33 cellular contexts compared by ENCODE assay signal in the genomic region with DNA sequence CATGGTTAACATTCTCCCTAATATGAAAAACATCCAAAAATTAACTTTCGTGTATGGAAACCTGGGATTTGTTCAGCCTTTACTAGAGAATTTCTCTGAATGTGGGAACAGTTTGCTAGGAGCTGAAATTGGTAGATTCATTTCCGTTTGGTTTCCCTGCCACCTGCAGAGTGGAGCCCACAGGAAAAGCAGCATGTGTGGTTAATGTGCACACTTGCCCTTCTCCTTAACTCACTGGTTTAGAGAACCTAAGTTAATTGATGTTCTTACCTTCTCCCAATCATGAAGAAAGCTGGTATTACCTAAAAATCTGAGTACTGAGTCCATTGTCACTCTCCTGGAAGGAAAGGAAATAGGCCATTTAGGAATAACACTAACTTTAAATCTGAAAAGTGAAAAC. TPM values are rescaled to one million over a fixed set of nuclear protein-coding genes. Genes with fewer than 3 reads are reported as not detected.
"Had no signal": no experiment of that assay in that cellular context is flagged by ENCODE, and none has a peak within 500 bp of the region (broad histone marks: within the 10 kb centered on the region; RNA-seq: fewer than 3 reads in every experiment).

No MANE protein-coding gene starts in this region.

- H3K4me3 Mint-ChIP-seq: activated CD4-positive, alpha-beta memory T cell treated with anti-CD3 and anti-CD28 coated beads for 36 hours; activated naive CD4-positive, alpha-beta T cell treated with anti-CD3 and anti-CD28 coated beads for 36 hours; activated T-cell treated with anti-CD3 and anti-CD28 coated beads, Interleukin-2, amount 50 U/mL, for 4 hours; activated T-helper 1 cell treated with anti-CD3 and anti-CD28 coated beads, Interleukin-12 subunit alpha, Interleukin-12 subunit beta, Interleukin-2, Interleukin-4 antibody, amounts not matched to agents 30 ng/mL and 10 ng/mL and 1 ng/mL, durations not matched to agents 14 hours and 24 hours and 36 hours; WTC11 had no signal

- H3K27me3 Mint-ChIP-seq: activated CD4-positive, alpha-beta memory T cell treated with anti-CD3 and anti-CD28 coated beads for 36 hours had no signal

- H2AFZ ChIP-seq: PC-9 had no signal

- H3K9ac ChIP-seq: KMS-11 had no signal

- DNase-seq: activated CD4-positive, alpha-beta memory T cell treated with anti-CD3 and anti-CD28 coated beads for 36 hours; activated CD4-positive, alpha-beta T cell treated with anti-CD3 and anti-CD28 coated beads for 4 hours; activated CD4-positive, alpha-beta T cell treated with anti-CD3 and anti-CD28 coated beads, Interleukin-2, amount 50 U/mL, for 1 hour; activated CD4-positive, CD25-positive, alpha-beta regulatory T cell treated with anti-CD3 and anti-CD28 coated beads, Interleukin-2, amount 50 U/mL, for 72 hours; activated CD8-positive, alpha-beta memory T cell treated with anti-CD3 and anti-CD28 coated beads, Interleukin-2, amount 50 U/mL, for 4 hours; activated gamma-delta T cell treated with Interleukin-2 at 50 U/mL for 16 hours; activated naive CD4-positive, alpha-beta T cell treated with anti-CD3 and anti-CD28 coated beads for 36 hours; activated T-cell treated with anti-CD3 and anti-CD28 coated beads for 4 hours; activated T-cell treated with anti-CD3 and anti-CD28 coated beads, Interleukin-2, amount 50 U/mL, for 4 hours; anterior cingulate cortex; brain microvascular endothelial cell; central memory CD4-positive, alpha-beta T cell; NCI-H1092 treated with DMSO at 0.1 percent for 48 hours; NCI-H1417; NCI-H146; NCI-H187; NCI-H2029 treated with DMSO at 0.1 percent for 48 hours; NCI-H2107; NCI-H2171; NCI-H446; NCI-H510A treated with DMSO at 0.1 percent for 48 hours; NCI-H526 treated with DMSO at 0.1 percent for 48 hours; NCI-H82; PC-9; Right ventricle myocardium superior; T1000 had no signal

- H3K36me3 Mint-ChIP-seq: activated CD4-positive, alpha-beta memory T cell treated with anti-CD3 and anti-CD28 coated beads for 36 hours; activated naive CD4-positive, alpha-beta T cell treated with anti-CD3 and anti-CD28 coated beads, Interleukin-2, amount 50 U/mL, for 72 hours; WTC11 had no signal

- H3K27me3 ChIP-seq: brain microvascular endothelial cell had no signal

- H3K4me3 ChIP-seq: PC-9 had no signal

- ATAC-seq: activated naive CD4-positive, alpha-beta T cell treated with anti-CD3 and anti-CD28 coated beads, Interleukin-2, amount 50 U/mL, for 72 hours; activated T-cell treated with anti-CD3 and anti-CD28 coated beads, Interleukin-2, amount 50 U/mL, for 4 hours; WTC11 had no signal

- H3K36me3 ChIP-seq: brain microvascular endothelial cell had no signal

- H3K27ac ChIP-seq: brain microvascular endothelial cell, KMS-11, PC-9 had no signal

- H3K9me3 Mint-ChIP-seq: activated T-helper 1 cell treated with anti-CD3 and anti-CD28 coated beads, Interleukin-12 subunit alpha, Interleukin-12 subunit beta, Interleukin-2, Interleukin-4 antibody, amounts not matched to agents 30 ng/mL and 10 ng/mL and 1 ng/mL, durations not matched to agents 14 hours and 24 hours and 36 hours had no signal

- H3K4me2 ChIP-seq: KMS-11, PC-9 had no signal

- H3K27ac Mint-ChIP-seq: activated CD4-positive, alpha-beta memory T cell treated with anti-CD3 and anti-CD28 coated beads for 36 hours; activated naive CD4-positive, alpha-beta T cell treated with anti-CD3 and anti-CD28 coated beads for 36 hours; activated naive CD4-positive, alpha-beta T cell treated with anti-CD3 and anti-CD28 coated beads, Interleukin-2, amount 50 U/mL, for 72 hours; activated T-helper 1 cell treated with anti-CD3 and anti-CD28 coated beads, Interleukin-12 subunit alpha, Interleukin-12 subunit beta, Interleukin-2, Interleukin-4 antibody, amounts not matched to agents 30 ng/mL and 10 ng/mL and 1 ng/mL, durations not matched to agents 14 hours and 24 hours and 36 hours; WTC11 had no signal

RNA-seq across cellular contexts. Expression of a gene that starts 37.6 kb away (rescaled TPM):
- total RNA-seq: activated CD4-positive, alpha-beta memory T cell treated with anti-CD3 and anti-CD28 coated beads for 36 hours; activated naive CD4-positive, alpha-beta T cell treated with anti-CD3 and anti-CD28 coated beads for 36 hours; activated naive CD4-positive, alpha-beta T cell treated with anti-CD3 and anti-CD28 coated beads, Interleukin-2, amount 50 U/mL, for 72 hours; activated T-cell treated with anti-CD3 and anti-CD28 coated beads, Interleukin-2, amount 50 U/mL, for 4 hours; activated T-helper 1 cell treated with anti-CD3 and anti-CD28 coated beads, Interleukin-12 subunit alpha, Interleukin-12 subunit beta, Interleukin-2, Interleukin-4 antibody, amounts not matched to agents 30 ng/mL and 10 ng/mL and 1 ng/mL, durations not matched to agents 14 hours and 24 hours and 36 hours; M059J; PC-9; T-helper 1 cell treated with Interleukin-12 subunit alpha and Interleukin-12 subunit beta and Interleukin-4 antibody, amounts not matched to agents 30 ng/mL and 1 ng/mL, for 36 hours; T-helper 2 cell treated with Interferon-gamma antibody and Interleukin-4, amounts not matched to agents 100 ng/mL and 5 ng/mL, for 36 hours had no signal
